11 cellular contexts compared by ENCODE assay signal in the genomic region with DNA sequence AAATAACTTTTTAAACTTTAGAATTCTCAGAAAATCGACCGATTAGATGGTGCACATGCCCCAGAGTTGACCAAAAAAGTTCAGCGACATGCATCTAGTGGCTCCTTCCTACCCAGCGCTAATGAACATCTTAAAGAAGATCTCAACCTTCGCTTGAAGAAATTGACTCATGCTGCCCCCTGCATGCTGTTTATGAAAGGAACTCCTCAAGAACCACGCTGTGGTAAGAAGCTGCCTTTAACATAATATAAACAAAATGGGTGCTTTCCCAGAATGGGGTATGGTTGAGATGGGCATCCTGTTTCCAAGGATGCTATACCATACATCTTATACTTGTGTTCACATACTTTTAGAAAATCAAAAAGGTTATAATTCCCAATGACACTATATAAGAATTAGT. TPM values are rescaled to one million over a fixed set of nuclear protein-coding genes. Genes with fewer than 3 reads are reported as not detected.
DNase-seq lines count a peak whose midpoint lies in the region; ATAC-seq and TF ChIP-seq lines count a peak whose summit lies in the region.
"Had no signal": no experiment of that assay in that cellular context is flagged by ENCODE, and none has a peak within 500 bp of the region (broad histone marks: within the 10 kb centered on the region; RNA-seq: fewer than 3 reads in every experiment).

No MANE protein-coding gene starts in this region.

- H3K23ac ChIP-seq in mesendoderm (ENCODE audit: low read length): no peak overlapping the region

- DNase-seq in GM12865 (ENCODE audit: low read depth): peak; percentile 48
- no peak for DNase-seq in PC-3
- peak; percentile 54 for DNase-seq in mesendoderm
- DNase-seq in DMS 273 (lab: John Stamatoyannopoulos, UW; ENCODE audit: unreplicated experiment): no peak
- no peak for DNase-seq in C1 segment of cervical spinal cord (lab: John Stamatoyannopoulos, UW)
- DNase-seq: left ventricle myocardium inferior, NCI-H69, psoas muscle had no signal

- H2BK120ac ChIP-seq in mesendoderm (ENCODE audit: low read depth, low read length): no peak overlapping the region

- no CpG with 5 or more reads among the region's 6 CpGs for WGBS in mesendoderm (ENCODE audit: extremely low coverage, insufficient coverage, low lambda C conversion rate)

- no peak overlapping the region for H3K56ac ChIP-seq in mesendoderm (ENCODE audit: low read length)

- H3K9ac ChIP-seq in PC-3 (ENCODE audit: low read length): no peak overlapping the region
- no peak overlapping the region for H3K9ac ChIP-seq in mesendoderm (ENCODE audit: low read length)

- H3K27ac ChIP-seq in PC-3 (ENCODE audit: low read length) (no peak overlapping the region), mesendoderm (ENCODE audit: low read depth, low read length) (no peak overlapping the region)
- H3K27ac ChIP-seq: left ventricle myocardium inferior, psoas muscle had no signal

- no peak overlapping the region for H2BK15ac ChIP-seq in mesendoderm (replicated peaks; ENCODE audit: low read depth)

- no peak overlapping the region for H3K18ac ChIP-seq in mesendoderm (ENCODE audit: low read length)

- no peaks in the 10 kb centered on the region for H3K4me1 ChIP-seq in PC-3 (ENCODE audit: insufficient read depth, low read length)
- H3K4me1 ChIP-seq in mesendoderm (ENCODE audit: control insufficient read depth, low read depth, low read length): peaks cover 4% of the 10 kb centered on the region
- H3K4me1 ChIP-seq: psoas muscle had no signal

- H3K79me2 ChIP-seq in PC-3 (ENCODE audit: low read length) (peaks cover 40% of the 10 kb centered on the region), mesendoderm (ENCODE audit: control insufficient read depth, insufficient read depth, low read length) (peaks cover 20% of the 10 kb centered on the region)

- intact Hi-C loops in PC-3 (cut with micrococcal nuclease): no loop called here

- ATAC-seq in GM21529 (IDR thresholded peaks at IDR 0.05; ENCODE audit: unreplicated experiment) (peak; percentile 76), PC-3 (no peak), HG02610 (IDR thresholded peaks at IDR 0.05; ENCODE audit: unreplicated experiment) (no peak)
- ATAC-seq: psoas muscle had no signal

- no peaks in the 10 kb centered on the region for H3K9me3 ChIP-seq in PC-3 (ENCODE audit: low read length)
- H3K9me3 ChIP-seq: HAP-1, left ventricle myocardium inferior, psoas muscle had no signal

- CTCF ChIA-PET in PC-3 (lab: Charles Lee): no interaction called here

- TF ChIP-seq CTCF in GM12865 (IDR thresholded peaks at IDR 0.05; ENCODE audit: insufficient read depth, low read depth, low read length, missing control alignments) (peak; percentile 10), PC-3 (conservative IDR thresholded peaks at IDR 0.05; ENCODE audit: low read depth, low read length) (peak; percentile 24; the same call in 1 of the 2 replicates)

- no peak overlapping the region for H4K5ac ChIP-seq in mesendoderm (ENCODE audit: low read length)

- no peak overlapping the region for H3K4ac ChIP-seq in mesendoderm (ENCODE audit: low read depth, low read length)

- H2AK5ac ChIP-seq in mesendoderm (ENCODE audit: low read length): no peak overlapping the region

- BruUV-seq in PC-3 (replicated peaks; lab: Mats Ljungman, UMichigan): no TSS peak

- no peaks in the 10 kb centered on the region for H3K9me2 ChIP-seq in PC-3 (replicated peaks; ENCODE audit: low read length)

- peaks cover 22% of the 10 kb centered on the region for H3K79me1 ChIP-seq in mesendoderm (ENCODE audit: low read length)

- no peak overlapping the region for H2BK5ac ChIP-seq in mesendoderm (ENCODE audit: low read length)

- no peaks in the 10 kb centered on the region for H3K27me3 ChIP-seq in PC-3 (ENCODE audit: low read length)
- no peaks in the 10 kb centered on the region for H3K27me3 ChIP-seq in mesendoderm (ENCODE audit: insufficient read depth, low read length, poor library complexity)

- peaks cover 30% of the 10 kb centered on the region for H3K36me3 ChIP-seq in PC-3 (ENCODE audit: low read depth, low read length)
- no peaks in the 10 kb centered on the region for H3K36me3 ChIP-seq in mesendoderm (ENCODE audit: control insufficient read depth, insufficient read depth, low read length)

- H3K4me3 ChIP-seq in GM12865 (ENCODE audit: low read depth, low read length) (no peak overlapping the region), PC-3 (ENCODE audit: low read length) (no peak overlapping the region), mesendoderm (ENCODE audit: low read length) (no peak overlapping the region)
- H3K4me3 ChIP-seq: HAP-1, left ventricle myocardium inferior, psoas muscle had no signal

- H3K4me2 ChIP-seq in PC-3 (ENCODE audit: low read length) (no peak overlapping the region), mesendoderm (ENCODE audit: low read length) (no peak overlapping the region)

- H4K20me1 ChIP-seq in PC-3 (ENCODE audit: low read length): peaks cover 17% of the 10 kb centered on the region

- H2AFZ ChIP-seq in PC-3 (ENCODE audit: low read length): no peak overlapping the region

- H4K8ac ChIP-seq in mesendoderm (ENCODE audit: low read depth, low read length): no peak overlapping the region

- POLR2A ChIA-PET in PC-3 (lab: Charles Lee; ENCODE audit: unreplicated experiment): no interaction called here

- H3F3A ChIP-seq in PC-3 (ENCODE audit: low read length, unreplicated experiment): no peaks in the 10 kb centered on the region

RNA-seq across cellular contexts. Expression of a gene that starts 24.6 kb away (rescaled TPM):
- total RNA-seq in PC-3 (2014; rRNA removed): 98.1 and 107 TPM in 2 replicates
- 226 TPM for polyA plus RNA-seq in mesendoderm (2013, experiment 1 of 2)
- polyA plus RNA-seq in mesendoderm (2013, experiment 2 of 2): 225 TPM

RNA-seq across cellular contexts. Expression of a gene that starts 50.1 kb away (rescaled TPM):
- total RNA-seq in PC-3 (2014; rRNA removed): 0.29 TPM in 1 of 2 replicates, not detected in the other
- 2.3 TPM for polyA plus RNA-seq in mesendoderm (2013, experiment 1 of 2)
- polyA plus RNA-seq in mesendoderm (2013, experiment 2 of 2): 2.2 TPM

Comparison
In these comparisons a context has a peak if more than half of its experiments do, and no peak if none do; other contexts are left out.
1. DNase-seq: peak in GM12865 (single experiment) and mesendoderm (single experiment); none in PC-3 (single experiment), DMS 273 (single experiment) and C1 segment of cervical spinal cord (0 of 14).